Comparison of ENCODE assay signal across 19 cellular contexts in genomic region chr17:82463881-82464566, GRCh38. TPM values are rescaled to one million over a fixed set of nuclear protein-coding genes. Genes with fewer than 3 reads are reported as not detected.
DNase-seq lines count a peak whose midpoint lies in the region; ATAC-seq and TF ChIP-seq lines count a peak whose summit lies in the region.
"Had no signal": no experiment of that assay in that cellular context is flagged by ENCODE, and none has a peak within 500 bp of the region (broad histone marks: within the 10 kb centered on the region; RNA-seq: fewer than 3 reads in every experiment).

No MANE protein-coding gene starts in this region.

- DNase-seq in breast epithelium (ENCODE audit: low spot score in 2 of 2), result no peak
- no peak for DNase-seq in MCF 10A (ENCODE audit: unreplicated experiment)
- peak in 2 of 4 donors; percentile 46 to 51 for DNase-seq in body of pancreas
- DNase-seq in right atrium auricular region (ENCODE audit: low spot score), result no peak
- DNase-seq in tibial artery, result no peak
- DNase-seq in CD4-positive, alpha-beta T cell, result no peak
- DNase-seq: activated CD4-positive, alpha-beta T cell treated with anti-CD3 and anti-CD28 coated beads for 1 hour; CD8-positive, alpha-beta memory T cell; cerebellar nuclear complex; DMS79 treated with DMSO at 0.1 percent for 48 hours; NCI-H1436; NCI-H2171 treated with DMSO at 0.1 percent for 48 hours; NCI-H748 treated with DMSO at 0.1 percent for 48 hours; retina; stimulated activated naive CD8-positive, alpha-beta T cell treated with anti-CD3 and anti-CD28 coated beads, Interleukin-15, amount 100 ng/mL, for 72 hours had no signal

- peak overlapping the region; percentile 66 to 71 for H3K27ac ChIP-seq in breast epithelium
- peak overlapping the region in 2 of 4 donors; percentile 12 to 47 for H3K27ac ChIP-seq in body of pancreas
- H3K27ac ChIP-seq in right atrium auricular region, result peak overlapping the region; percentile 55 to 67
- peak overlapping the region; percentile 56 to 66 for H3K27ac ChIP-seq in tibial artery
- H3K27ac ChIP-seq in CD4-positive, alpha-beta T cell (ENCODE audit: low read depth, low read length), result no peak overlapping the region
- H3K27ac ChIP-seq: hepatocyte, SK-N-MC had no signal

- intact Hi-C loops in breast epithelium (cut with DNase I; ENCODE audit: low total_unique reads) (no loop called here), MCF 10A (cut with micrococcal nuclease) (no loop called here), body of pancreas (cut with DNase I) (no loop called here), tibial artery (cut with DNase I; ENCODE audit: low total_unique reads) (no loop called here)
- intact Hi-C loops in CD4-positive, alpha-beta T cell (cut with DNase I, micrococcal nuclease), result no loop called here

- peaks cover 11% of the 10 kb centered on the region for H3K36me3 ChIP-seq in breast epithelium
- H3K36me3 ChIP-seq in body of pancreas (replicated peaks in 1 of 2; ENCODE audit: insufficient read depth in 1 of 2, low read depth in 2 of 2), result peaks cover 0 to 5% of the 10 kb centered on the region in 2 donors
- H3K36me3 ChIP-seq in right atrium auricular region, result peaks cover 80% of the 10 kb centered on the region
- peaks cover 44 to 91% (median 79%) of the 10 kb centered on the region in 3 donors for H3K36me3 ChIP-seq in tibial artery

- ATAC-seq in body of pancreas (peak; percentile 29), GM18520 (IDR thresholded peaks at IDR 0.05; ENCODE audit: unreplicated experiment) (no peak), HG02588 (IDR thresholded peaks at IDR 0.05; ENCODE audit: unreplicated experiment) (no peak)
- no peak for ATAC-seq in CD4-positive, alpha-beta T cell (ENCODE audit: poor library complexity)
- ATAC-seq: stimulated activated naive CD8-positive, alpha-beta T cell treated with anti-CD3 and anti-CD28 coated beads, Interleukin-15, amount 100 ng/mL, for 72 hours had no signal

- no peak overlapping the region for H3K4me3 Mint-ChIP-seq in MCF 10A (ENCODE audit: unreplicated experiment)
- H3K4me3 Mint-ChIP-seq in CD4-positive, alpha-beta T cell, result no peak overlapping the region
- H3K4me3 Mint-ChIP-seq: stimulated activated naive CD8-positive, alpha-beta T cell treated with anti-CD3 and anti-CD28 coated beads, Interleukin-15, amount 100 ng/mL, for 72 hours had no signal

- TF ChIP-seq CTCF in breast epithelium (IDR thresholded peaks at IDR 0.05), result no peak
- no peak for TF ChIP-seq CTCF in MCF 10A (IDR thresholded peaks at IDR 0.05; ENCODE audit: unreplicated experiment)
- no peak for TF ChIP-seq CTCF in body of pancreas (IDR thresholded peaks at IDR 0.05)
- no peak for TF ChIP-seq CTCF in right atrium auricular region (IDR thresholded peaks at IDR 0.05)
- no peak for TF ChIP-seq CTCF in tibial artery (IDR thresholded peaks at IDR 0.05)
- no peak for TF ChIP-seq CTCF in CD4-positive, alpha-beta T cell (IDR thresholded peaks at IDR 0.05)

- 24 to 39% methylated on average over 5 to 7 of the region's 7 CpGs for WGBS in body of pancreas, 2 donors

- no TSS peak for BruUV-seq in MCF 10A (replicated peaks; lab: Mats Ljungman, UMichigan)

- H3K4me3 ChIP-seq in breast epithelium (no peak overlapping the region), body of pancreas (no peak overlapping the region), right atrium auricular region (no peak overlapping the region), tibial artery (no peak overlapping the region)
- H3K4me3 ChIP-seq: hepatocyte, SK-N-MC had no signal

- CTCF ChIA-PET in MCF 10A (lab: Yijun Ruan, JAX), result no interaction called here
- CTCF ChIA-PET in CD4-positive, alpha-beta T cell (lab: Charles Lee), result no interaction called here

- POLR2A ChIA-PET in MCF 10A (lab: Yijun Ruan, JAX), result no interaction called here
- POLR2A ChIA-PET in CD4-positive, alpha-beta T cell (lab: Charles Lee), result no interaction called here

- H3K27me3 Mint-ChIP-seq in MCF 10A (ENCODE audit: insufficient read depth, unreplicated experiment), result no peaks in the 10 kb centered on the region
- H3K27me3 Mint-ChIP-seq in CD4-positive, alpha-beta T cell, result no peaks in the 10 kb centered on the region
- H3K27me3 Mint-ChIP-seq: CD8-positive, alpha-beta memory T cell; stimulated activated naive CD8-positive, alpha-beta T cell treated with anti-CD3 and anti-CD28 coated beads, Interleukin-15, amount 100 ng/mL, for 72 hours had no signal

- H3K9me3 ChIP-seq in breast epithelium (no peaks in the 10 kb centered on the region), body of pancreas (no peaks in the 10 kb centered on the region), right atrium auricular region (no peaks in the 10 kb centered on the region), tibial artery (no peaks in the 10 kb centered on the region)
- H3K9me3 ChIP-seq in CD4-positive, alpha-beta T cell (ENCODE audit: control insufficient read depth, low read length), result no peaks in the 10 kb centered on the region

- no peaks in the 10 kb centered on the region for H3K4me1 Mint-ChIP-seq in MCF 10A (ENCODE audit: insufficient read depth, unreplicated experiment)
- peaks cover 25% of the 10 kb centered on the region for H3K4me1 Mint-ChIP-seq in CD4-positive, alpha-beta T cell (ENCODE audit: low read depth)

- peaks cover 0 to 4% of the 10 kb centered on the region in 2 donors for H3K4me1 ChIP-seq in breast epithelium
- peaks cover 42% of the 10 kb centered on the region for H3K4me1 ChIP-seq in body of pancreas
- H3K4me1 ChIP-seq in right atrium auricular region, result peaks cover 0 to 25% of the 10 kb centered on the region in 2 donors
- H3K4me1 ChIP-seq in tibial artery, result peaks cover 0 to 21% (median 12%) of the 10 kb centered on the region in 4 donors

- no peak overlapping the region for H3K27ac Mint-ChIP-seq in MCF 10A (ENCODE audit: low read depth, unreplicated experiment)
- H3K27ac Mint-ChIP-seq in CD4-positive, alpha-beta T cell, result no peak overlapping the region
- H3K27ac Mint-ChIP-seq: stimulated activated naive CD8-positive, alpha-beta T cell treated with anti-CD3 and anti-CD28 coated beads, Interleukin-15, amount 100 ng/mL, for 72 hours had no signal

- H3K27me3 ChIP-seq in breast epithelium (no peaks in the 10 kb centered on the region), body of pancreas (no peaks in the 10 kb centered on the region), right atrium auricular region (no peaks in the 10 kb centered on the region), tibial artery (no peaks in the 10 kb centered on the region)
- H3K27me3 ChIP-seq in CD4-positive, alpha-beta T cell (ENCODE audit: control insufficient read depth, insufficient read depth, low read length), result no peaks in the 10 kb centered on the region
- H3K27me3 ChIP-seq: hepatocyte had no signal

- H3K36me3 Mint-ChIP-seq in MCF 10A (ENCODE audit: insufficient read depth, unreplicated experiment), result peaks cover 43% of the 10 kb centered on the region
- peaks cover 87% of the 10 kb centered on the region for H3K36me3 Mint-ChIP-seq in CD4-positive, alpha-beta T cell (ENCODE audit: low read depth)

- TF ChIP-seq POLR2A in breast epithelium (IDR thresholded peaks at IDR 0.05) (no peak), body of pancreas (IDR thresholded peaks at IDR 0.05) (no peak)

- H3K9me3 Mint-ChIP-seq in MCF 10A (ENCODE audit: unreplicated experiment), result no peaks in the 10 kb centered on the region
- no peaks in the 10 kb centered on the region for H3K9me3 Mint-ChIP-seq in CD4-positive, alpha-beta T cell
- H3K9me3 Mint-ChIP-seq: CD8-positive, alpha-beta memory T cell; stimulated activated naive CD8-positive, alpha-beta T cell treated with anti-CD3 and anti-CD28 coated beads, Interleukin-15, amount 100 ng/mL, for 72 hours had no signal

RNA-seq across cellular contexts. Expression of gene NARF, which starts 5.5 kb away (rescaled TPM):
- total RNA-seq in breast epithelium, result 10 to 100 TPM; 31.9 to 59.5 (median 44.9) TPM
- total RNA-seq in MCF 10A (2022), result 20.6 TPM in 2 replicates
- total RNA-seq in body of pancreas, result 10 to 100 TPM; 14.5 to 85.4 TPM
- total RNA-seq in right atrium auricular region, result 10 to 100 TPM; 51.4 to 54.8 TPM
- 10 to 100 TPM; 57.1 to 62.0 TPM for total RNA-seq in CD4-positive, alpha-beta T cell

RNA-seq across cellular contexts. Expression of gene CYBC1, which starts 13.5 kb away (rescaled TPM):
- total RNA-seq in breast epithelium, result 10 to 100 TPM; 54.7 to 71.4 (median 61.9) TPM
- total RNA-seq in MCF 10A (2022), result 38.0 and 45.4 TPM in 2 replicates
- total RNA-seq in body of pancreas, result 10 to 100 TPM; 53.1 to 68.2 TPM
- 10 to 100 TPM; 14.9 to 34.9 TPM for total RNA-seq in right atrium auricular region
- total RNA-seq in CD4-positive, alpha-beta T cell, result 10 to 100 TPM; 60.2 to 62.4 TPM

RNA-seq across cellular contexts. Expression of gene OGFOD3, which starts 45.6 kb away (rescaled TPM):
- total RNA-seq in breast epithelium (10 to 100 TPM; 26.3 to 32.8 (median 28.5) TPM), MCF 10A (2022) (16.5 and 21.1 TPM in 2 replicates), body of pancreas (10 to 100 TPM; 16.8 to 40.0 TPM), right atrium auricular region (10 to 100 TPM; 26.4 to 32.4 TPM)
- 10 to 100 TPM; 12.9 to 13.7 TPM for total RNA-seq in CD4-positive, alpha-beta T cell

RNA-seq across cellular contexts. Expression of gene HEXD, which starts 45.9 kb away (rescaled TPM):
- 100 to 1,000 TPM in 1 of 3 donors, 10 to 100 TPM in 2; 48.2 to 157 (median 68.2) TPM for total RNA-seq in breast epithelium
- total RNA-seq in MCF 10A (2022), result 14.8 and 16.2 TPM in 2 replicates
- total RNA-seq in body of pancreas, result 100 to 1,000 TPM in 1 of 2 donors, 10 to 100 TPM in 1; 54.7 to 188 TPM
- 10 to 100 TPM; 11.3 to 15.6 TPM for total RNA-seq in right atrium auricular region
- 10 to 100 TPM; 27.8 to 31.2 TPM for total RNA-seq in CD4-positive, alpha-beta T cell

RNA-seq across cellular contexts. Expression of gene FOXK2, which starts 55.5 kb away (rescaled TPM):
- total RNA-seq in breast epithelium, result 10 to 100 TPM; 25.0 to 48.6 (median 36.7) TPM
- 85.9 and 104 TPM in 2 replicates for total RNA-seq in MCF 10A (2022)
- total RNA-seq in body of pancreas, result 10 to 100 TPM; 10.6 to 25.1 TPM
- total RNA-seq in right atrium auricular region, result 10 to 100 TPM; 27.8 to 40.3 TPM
- total RNA-seq in CD4-positive, alpha-beta T cell, result 10 to 100 TPM; 32.5 to 33.7 TPM
